Comparison of ENCODE assay signal across 16 cellular contexts in genomic region chr15:53446376-53446775, GRCh38.
"Had no signal": no experiment of that assay in that cellular context is flagged by ENCODE, and none has a peak within 500 bp of the region (broad histone marks: within the 10 kb centered on the region; RNA-seq: fewer than 3 reads in every experiment).

No MANE protein-coding gene starts in this region.

- H3K4me3 Mint-ChIP-seq: activated CD4-positive, alpha-beta memory T cell treated with anti-CD3 and anti-CD28 coated beads, Interleukin-2, amount 10 ng/mL, durations not matched to agents 7 days and 5 days; activated T-cell treated with anti-CD3 and anti-CD28 coated beads, Interleukin-2, amount 50 U/mL, for 24 hours; memory B cell; naive thymus-derived CD4-positive, alpha-beta T cell; WTC11 had no signal

- H3K4me1 ChIP-seq: left lung had no signal

- H3K36me3 Mint-ChIP-seq: memory B cell; naive thymus-derived CD4-positive, alpha-beta T cell; WTC11 had no signal

- H2AFZ ChIP-seq: hepatocyte had no signal

- H3K4me3 ChIP-seq: dorsolateral prefrontal cortex, hepatocyte, left lung, mucosa of descending colon, thoracic aorta had no signal

- H3K4me1 Mint-ChIP-seq: activated CD4-positive, alpha-beta memory T cell treated with anti-CD3 and anti-CD28 coated beads, Interleukin-2, amount 10 ng/mL, durations not matched to agents 7 days and 5 days; memory B cell; naive thymus-derived CD4-positive, alpha-beta T cell had no signal

- H3K4me2 ChIP-seq: hepatocyte had no signal

- H3K9me3 Mint-ChIP-seq: activated T-cell treated with anti-CD3 and anti-CD28 coated beads, Interleukin-2, amount 50 U/mL, for 24 hours; memory B cell; WTC11 had no signal

- DNase-seq: activated CD4-positive, alpha-beta memory T cell treated with anti-CD3 and anti-CD28 coated beads, Interleukin-2, amount 10 ng/mL, durations not matched to agents 7 days and 5 days; activated CD4-positive, alpha-beta T cell treated with anti-CD3 and anti-CD28 coated beads for 4 hours; activated effector memory CD4-positive, alpha-beta T cell treated with Interleukin-2 at 50 U/mL for 16 hours; activated naive CD4-positive, alpha-beta T cell treated with anti-CD3 and anti-CD28 coated beads, Interleukin-2, amount 50 U/mL, for 16 hours; activated T-cell treated with anti-CD3 and anti-CD28 coated beads, Interleukin-2, amount 50 U/mL, for 24 hours; dorsolateral prefrontal cortex; islet precursor cell; left lung; naive thymus-derived CD4-positive, alpha-beta T cell; stimulated activated CD4-positive, alpha-beta T cell treated with anti-CD3 and anti-CD28 coated beads, Interleukin-12 subunit alpha, Interleukin-12 subunit beta, amount 100 ng/mL, for 4 hours; stimulated activated CD4-positive, alpha-beta T cell treated with anti-CD3 and anti-CD28 coated beads, Interleukin-2, amount 100 ng/mL, for 24 hours had no signal

- H3K27ac ChIP-seq: dorsolateral prefrontal cortex, hepatocyte, left lung, thoracic aorta had no signal

- H3K9me3 ChIP-seq: left lung, mucosa of descending colon, thoracic aorta had no signal

- H3K27me3 ChIP-seq: hepatocyte, left lung had no signal

- ATAC-seq: left lung; naive thymus-derived CD4-positive, alpha-beta T cell; WTC11 had no signal

- H3K79me2 ChIP-seq: hepatocyte had no signal

- H3K27me3 Mint-ChIP-seq: activated CD4-positive, alpha-beta memory T cell treated with anti-CD3 and anti-CD28 coated beads, Interleukin-2, amount 10 ng/mL, durations not matched to agents 7 days and 5 days; activated T-cell treated with anti-CD3 and anti-CD28 coated beads, Interleukin-2, amount 50 U/mL, for 24 hours had no signal

- H3K36me3 ChIP-seq: left lung, thoracic aorta had no signal

- H3K27ac Mint-ChIP-seq: activated CD4-positive, alpha-beta memory T cell treated with anti-CD3 and anti-CD28 coated beads, Interleukin-2, amount 10 ng/mL, durations not matched to agents 7 days and 5 days; activated T-cell treated with anti-CD3 and anti-CD28 coated beads, Interleukin-2, amount 50 U/mL, for 24 hours; memory B cell; naive thymus-derived CD4-positive, alpha-beta T cell; WTC11 had no signal
